ENCODE assay signal across 17 cellular contexts in genomic region chr11:111423250-111423615, GRCh38. TPM values are rescaled to one million over a fixed set of nuclear protein-coding genes. Genes with fewer than 3 reads are reported as not detected.
DNase-seq lines count a peak whose midpoint lies in the region; ATAC-seq, FAIRE-seq and TF ChIP-seq lines count a peak whose summit lies in the region.
"Had no signal": no experiment of that assay in that cellular context is flagged by ENCODE, and none has a peak within 500 bp of the region (broad histone marks: within the 10 kb centered on the region; RNA-seq: fewer than 3 reads in every experiment).

No MANE protein-coding gene starts in this region.

- ATAC-seq in activated naive CD4-positive, alpha-beta T cell treated with anti-CD3 and anti-CD28 coated beads, Interleukin-2, amount 50 U/mL, for 72 hours, result peak; percentile 24 to 29
- ATAC-seq in HG02642 (IDR thresholded peaks at IDR 0.05; ENCODE audit: poor library complexity, unreplicated experiment) (peak; percentile 17), GM21447 (IDR thresholded peaks at IDR 0.05; ENCODE audit: unreplicated experiment) (no peak)
- peak; percentile 29 for ATAC-seq in stimulated activated naive CD8-positive, alpha-beta T cell treated with anti-CD3 and anti-CD28 coated beads, Interleukin-15, amount 100 ng/mL, for 72 hours

- H3K36me3 ChIP-seq in OCI-LY1 (ENCODE audit: insufficient read depth, low read length), result no peaks in the 10 kb centered on the region
- H3K36me3 ChIP-seq: pancreas, spleen, WERI-Rb-1 had no signal

- peak overlapping the region; percentile 29; the same call in 1 of the 2 replicates for H3K9ac ChIP-seq in OCI-LY1 (ENCODE audit: low read length)

- peaks cover 0 to 14% of the 10 kb centered on the region in 2 donors for H3K36me3 Mint-ChIP-seq in activated naive CD4-positive, alpha-beta T cell treated with anti-CD3 and anti-CD28 coated beads, Interleukin-2, amount 50 U/mL, for 72 hours
- no peaks in the 10 kb centered on the region for H3K36me3 Mint-ChIP-seq in activated naive CD4-positive, alpha-beta T cell treated with anti-CD3 and anti-CD28 coated beads for 36 hours (ENCODE audit: low read depth)

- DNase-seq in activated naive CD4-positive, alpha-beta T cell treated with anti-CD3 and anti-CD28 coated beads, Interleukin-2, amount 50 U/mL, for 72 hours (ENCODE audit: low spot score in 2 of 2), result no peak
- DNase-seq in activated naive CD4-positive, alpha-beta T cell treated with anti-CD3 and anti-CD28 coated beads for 36 hours, result no peak
- DNase-seq in stimulated activated naive CD8-positive, alpha-beta T cell treated with anti-CD3 and anti-CD28 coated beads, Interleukin-15, amount 100 ng/mL, for 72 hours, result no peak
- DNase-seq in GM12891 (ENCODE audit: insufficient read length, low spot score), result no peak
- no peak for DNase-seq in germinal center (ENCODE audit: low spot score)
- DNase-seq: cerebellar nuclear complex; NK-92 treated with Interleukin-12 subunit alpha and Interleukin-12 subunit beta, amount 100 ng/mL, for 24 hours had no signal

- H3K27me3 Mint-ChIP-seq in activated naive CD4-positive, alpha-beta T cell treated with anti-CD3 and anti-CD28 coated beads for 36 hours (ENCODE audit: low read depth), result no peaks in the 10 kb centered on the region
- H3K27me3 Mint-ChIP-seq in stimulated activated naive CD8-positive, alpha-beta T cell treated with anti-CD3 and anti-CD28 coated beads, Interleukin-15, amount 100 ng/mL, for 72 hours, result no peaks in the 10 kb centered on the region

- no peak for TF ChIP-seq CTCF in OCI-LY1 (IDR thresholded peaks at IDR 0.05; ENCODE audit: low read length)

- H3K27me3 ChIP-seq in OCI-LY1 (ENCODE audit: insufficient read depth, low read length), result no peaks in the 10 kb centered on the region
- H3K27me3 ChIP-seq: pancreas, spleen, testis had no signal

- H4K20me1 ChIP-seq in OCI-LY1 (ENCODE audit: insufficient read depth, low read length), result no peaks in the 10 kb centered on the region

- no peak overlapping the region for H3K4me3 ChIP-seq in OCI-LY1 (ENCODE audit: low read depth, low read length, poor library complexity, severe bottlenecking)
- H3K4me3 ChIP-seq: pancreas, spleen, testis had no signal

- H3K4me1 ChIP-seq in OCI-LY1 (ENCODE audit: insufficient read depth, low read length, severe bottlenecking), result peaks cover 85% of the 10 kb centered on the region

- H3K9me3 ChIP-seq in OCI-LY1 (ENCODE audit: low read length), result no peaks in the 10 kb centered on the region
- H3K9me3 ChIP-seq: pancreas, spleen, testis had no signal

- peaks cover 3% of the 10 kb centered on the region for H3K4me1 Mint-ChIP-seq in activated naive CD4-positive, alpha-beta T cell treated with anti-CD3 and anti-CD28 coated beads for 36 hours (ENCODE audit: low read depth)
- H3K4me1 Mint-ChIP-seq in stimulated activated naive CD8-positive, alpha-beta T cell treated with anti-CD3 and anti-CD28 coated beads, Interleukin-15, amount 100 ng/mL, for 72 hours, result peaks cover 13% of the 10 kb centered on the region

- no peaks in the 10 kb centered on the region for H3K79me2 ChIP-seq in OCI-LY1 (ENCODE audit: insufficient read depth, low read length)

- intact Hi-C loops in activated naive CD4-positive, alpha-beta T cell treated with anti-CD3 and anti-CD28 coated beads for 36 hours (cut with micrococcal nuclease), result loop anchor here (1.0 kb wide), 2 partner anchors 64 to 140 kb away; no protein-coding TSS in a partner anchor

- no peak overlapping the region for H3K27ac Mint-ChIP-seq in activated naive CD4-positive, alpha-beta T cell treated with anti-CD3 and anti-CD28 coated beads, Interleukin-2, amount 50 U/mL, for 72 hours
- H3K27ac Mint-ChIP-seq in activated naive CD4-positive, alpha-beta T cell treated with anti-CD3 and anti-CD28 coated beads for 36 hours, result no peak overlapping the region
- H3K27ac Mint-ChIP-seq in stimulated activated naive CD8-positive, alpha-beta T cell treated with anti-CD3 and anti-CD28 coated beads, Interleukin-15, amount 100 ng/mL, for 72 hours, result no peak overlapping the region

- no peak overlapping the region; the same call in 1 of the 2 replicates for H3K4me2 ChIP-seq in OCI-LY1 (ENCODE audit: low read length)

- no peak overlapping the region for H2AFZ ChIP-seq in OCI-LY1 (ENCODE audit: low read length)

- no peak for TF ChIP-seq POLR2A in GM12891 (IDR thresholded peaks at IDR 0.05; ENCODE audit: low read depth, low read length)

- CTCF ChIA-PET in activated naive CD4-positive, alpha-beta T cell treated with anti-CD3 and anti-CD28 coated beads for 36 hours (lab: Charles Lee), result interaction anchor here (0.7 to 11.2 kb wide), 20 partner anchors 9 to 193 kb away, joined by 3 to 210 read pairs (median 4); no protein-coding TSS in a partner anchor

- no peak overlapping the region for H3K4me3 Mint-ChIP-seq in activated naive CD4-positive, alpha-beta T cell treated with anti-CD3 and anti-CD28 coated beads for 36 hours
- no peak overlapping the region for H3K4me3 Mint-ChIP-seq in stimulated activated naive CD8-positive, alpha-beta T cell treated with anti-CD3 and anti-CD28 coated beads, Interleukin-15, amount 100 ng/mL, for 72 hours

- H3K9me2 ChIP-seq in OCI-LY1 (ENCODE audit: low read depth, low read length), result no peaks in the 10 kb centered on the region

- H3K27ac ChIP-seq in OCI-LY1 (ENCODE audit: low read depth, low read length, poor library complexity, severe bottlenecking), result peak overlapping the region; percentile 98
- H3K27ac ChIP-seq: epithelial cell of prostate, pancreas, spleen, testis, WERI-Rb-1 had no signal

- peaks cover 7% of the 10 kb centered on the region; the same call in 1 of the 2 replicates for H3F3A ChIP-seq in OCI-LY1 (ENCODE audit: insufficient read depth, low read length)

- peaks cover 0 to 4% of the 10 kb centered on the region in 2 donors for H3K9me3 Mint-ChIP-seq in activated naive CD4-positive, alpha-beta T cell treated with anti-CD3 and anti-CD28 coated beads, Interleukin-2, amount 50 U/mL, for 72 hours
- H3K9me3 Mint-ChIP-seq in activated naive CD4-positive, alpha-beta T cell treated with anti-CD3 and anti-CD28 coated beads for 36 hours, result no peaks in the 10 kb centered on the region
- H3K9me3 Mint-ChIP-seq in stimulated activated naive CD8-positive, alpha-beta T cell treated with anti-CD3 and anti-CD28 coated beads, Interleukin-15, amount 100 ng/mL, for 72 hours, result no peaks in the 10 kb centered on the region

- no peak for FAIRE-seq in GM12891 (lab: Jason Lieb, UNC)
- FAIRE-seq: pancreas had no signal

TF ChIP-seq in GM12891, 5 proteins besides CTCF, POLR2A, EP300 and RAD21:
- TF ChIP-seq POLR2AphosphoS5 (IDR thresholded peaks at IDR 0.05; ENCODE audit: low read depth, low read length) (no peak), PAX5 (IDR thresholded peaks at IDR 0.05; ENCODE audit: insufficient read depth, low read length, severe bottlenecking) (no peak), POU2F2 (IDR thresholded peaks at IDR 0.05; ENCODE audit: low read depth, low read length) (no peak), TAF1 (IDR thresholded peaks at IDR 0.05; ENCODE audit: low read depth, low read length) (no peak), SPI1 (IDR thresholded peaks at IDR 0.05; ENCODE audit: low read depth, low read length) (no peak)

RNA-seq across cellular contexts. Expression of gene POU2AF1, which starts 44.2 kb away (rescaled TPM):
- 10 to 100 TPM in 1 of 2 donors, 1 to 10 TPM in 1; 3.2 to 11.0 TPM for total RNA-seq in activated naive CD4-positive, alpha-beta T cell treated with anti-CD3 and anti-CD28 coated beads, Interleukin-2, amount 50 U/mL, for 72 hours
- under 1 TPM; 0.48 to 0.62 TPM for total RNA-seq in activated naive CD4-positive, alpha-beta T cell treated with anti-CD3 and anti-CD28 coated beads for 36 hours
- 136 TPM for polyA plus RNA-seq in GM12891 (2012; ENCODE audit: low read depth, missing spikeins)
- total RNA-seq: kidney epithelial cell, SK-MEL-5 had no signal
